ENCODE assay signal across 22 cellular contexts in the genomic region with DNA sequence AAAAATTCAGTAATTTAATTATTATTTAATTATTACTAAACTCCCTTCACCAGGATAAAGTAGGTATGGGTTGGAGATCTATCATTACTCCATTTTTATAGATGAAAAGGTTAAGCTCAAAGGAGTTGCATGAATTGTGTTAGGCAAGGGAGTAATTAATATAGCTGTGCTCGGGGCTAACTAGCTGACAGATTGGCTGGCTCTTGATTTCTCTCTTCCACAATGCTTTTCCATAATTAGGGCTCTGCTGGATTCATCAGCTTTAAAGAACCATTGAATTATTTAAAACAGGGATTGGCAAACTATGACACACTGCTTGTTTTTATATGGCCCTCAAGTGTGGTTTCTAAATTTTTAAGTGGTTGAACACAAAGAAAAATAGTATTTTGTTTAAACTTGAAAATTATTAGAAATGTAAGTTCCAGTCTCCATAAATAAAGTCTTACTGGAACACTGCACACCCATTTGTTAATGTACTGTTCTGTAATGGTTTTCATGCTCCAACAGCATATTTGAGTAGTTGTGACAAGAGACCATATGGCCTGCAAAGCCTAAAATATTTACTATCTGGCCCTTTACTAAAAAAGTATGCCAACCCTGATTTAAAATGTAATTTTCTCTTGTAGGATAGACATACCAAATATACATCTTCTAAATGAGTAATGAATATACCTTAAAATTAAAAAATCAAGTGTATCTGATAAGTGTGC.
DNase-seq lines count a peak whose midpoint lies in the region; FAIRE-seq lines count a peak whose summit lies in the region.
"Had no signal": no experiment of that assay in that cellular context is flagged by ENCODE, and none has a peak within 500 bp of the region (broad histone marks: within the 10 kb centered on the region; RNA-seq: fewer than 3 reads in every experiment).

No MANE protein-coding gene starts in this region.

- FAIRE-seq in islet of Langerhans (lab: Jason Lieb, UNC) = peak; percentile 61
- FAIRE-seq: A204.1, GM12891 had no signal

- DNase-seq in DMS 273 treated with DMSO at 0.1 percent for 48 hours (lab: John Stamatoyannopoulos, UW) = peak; percentile 86
- peak; percentile 91 for DNase-seq in NCI-H1694 (lab: John Stamatoyannopoulos, UW)
- DNase-seq in NCI-H69 (lab: John Stamatoyannopoulos, UW) = peak; percentile 82
- DNase-seq in NCI-H510A treated with DMSO at 0.1 percent for 48 hours (lab: John Stamatoyannopoulos, UW) = no peak
- no peak for DNase-seq in NCI-H748 (lab: John Stamatoyannopoulos, UW; ENCODE audit: unreplicated experiment)
- no peak for DNase-seq in NCI-H2227 treated with DMSO at 0.1 percent for 48 hours (lab: John Stamatoyannopoulos, UW)
- DNase-seq: CD4-positive, CD25-positive, alpha-beta regulatory T cell; DMS53; GDM1; Karpas-422; NCI-H1092 treated with DMSO at 0.1 percent for 48 hours; NCI-H1436; NCI-H1930; NCI-H226; NCI-H526 treated with DMSO at 0.1 percent for 48 hours; NK-92 treated with Interleukin-12 subunit alpha and Interleukin-12 subunit beta, amount 100 ng/mL, for 24 hours; PC-3; SK-N-SH; SW 1271 had no signal

Comparison
In these comparisons a context has a peak if more than half of its experiments do, and no peak if none do; other contexts are left out.
1. DNase-seq: peak in DMS 273 treated with DMSO at 0.1 percent for 48 hours (single experiment), NCI-H1694 (single experiment) and NCI-H69 (single experiment); none in NCI-H510A treated with DMSO at 0.1 percent for 48 hours (single experiment), NCI-H748 (single experiment) and NCI-H2227 treated with DMSO at 0.1 percent for 48 hours (single experiment).